Comparison of ENCODE assay signal across 1 cellular context in genomic region chr22:17638182-17638431, GRCh38.
A peak's percentile ranks its signal among the peaks of the same experiment; 100 is the strongest.
TF ChIP-seq lines count a peak whose summit lies in the region.

No MANE protein-coding gene starts in this region.

TF ChIP-seq in HEK293, 187 proteins besides CTCF, POLR2A, EP300 and RAD21 (continued from another document):
- TF ChIP-seq, protein P1, sequence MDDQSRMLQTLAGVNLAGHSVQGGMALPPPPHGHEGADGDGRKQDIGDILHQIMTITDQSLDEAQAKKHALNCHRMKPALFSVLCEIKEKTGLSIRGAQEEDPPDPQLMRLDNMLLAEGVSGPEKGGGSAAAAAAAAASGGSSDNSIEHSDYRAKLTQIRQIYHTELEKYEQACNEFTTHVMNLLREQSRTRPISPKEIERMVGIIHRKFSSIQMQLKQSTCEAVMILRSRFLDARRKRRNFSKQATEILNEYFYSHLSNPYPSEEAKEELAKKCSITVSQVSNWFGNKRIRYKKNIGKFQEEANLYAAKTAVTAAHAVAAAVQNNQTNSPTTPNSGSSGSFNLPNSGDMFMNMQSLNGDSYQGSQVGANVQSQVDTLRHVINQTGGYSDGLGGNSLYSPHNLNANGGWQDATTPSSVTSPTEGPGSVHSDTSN (CRISPR knock-in tag; IDR thresholded peaks at IDR 0.05): no peak
- TF ChIP-seq ZNF394 (tag by site-specific recombination; IDR thresholded peaks at IDR 0.05; ENCODE audit: borderline replicate concordance): no peak
- TF ChIP-seq KLF1 (tag by site-specific recombination; IDR thresholded peaks at IDR 0.05): no peak
- no peak for TF ChIP-seq INSM2 (tag by site-specific recombination; IDR thresholded peaks at IDR 0.05)
- TF ChIP-seq, protein P2, sequence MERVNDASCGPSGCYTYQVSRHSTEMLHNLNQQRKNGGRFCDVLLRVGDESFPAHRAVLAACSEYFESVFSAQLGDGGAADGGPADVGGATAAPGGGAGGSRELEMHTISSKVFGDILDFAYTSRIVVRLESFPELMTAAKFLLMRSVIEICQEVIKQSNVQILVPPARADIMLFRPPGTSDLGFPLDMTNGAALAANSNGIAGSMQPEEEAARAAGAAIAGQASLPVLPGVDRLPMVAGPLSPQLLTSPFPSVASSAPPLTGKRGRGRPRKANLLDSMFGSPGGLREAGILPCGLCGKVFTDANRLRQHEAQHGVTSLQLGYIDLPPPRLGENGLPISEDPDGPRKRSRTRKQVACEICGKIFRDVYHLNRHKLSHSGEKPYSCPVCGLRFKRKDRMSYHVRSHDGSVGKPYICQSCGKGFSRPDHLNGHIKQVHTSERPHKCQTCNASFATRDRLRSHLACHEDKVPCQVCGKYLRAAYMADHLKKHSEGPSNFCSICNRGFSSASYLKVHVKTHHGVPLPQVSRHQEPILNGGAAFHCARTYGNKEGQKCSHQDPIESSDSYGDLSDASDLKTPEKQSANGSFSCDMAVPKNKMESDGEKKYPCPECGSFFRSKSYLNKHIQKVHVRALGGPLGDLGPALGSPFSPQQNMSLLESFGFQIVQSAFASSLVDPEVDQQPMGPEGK (tag by site-specific recombination; IDR thresholded peaks at IDR 0.05): no peak
- no peak for TF ChIP-seq ZBTB26 (tag by site-specific recombination; optimal IDR thresholded peaks at IDR 0.05)
- TF ChIP-seq ELK4 (IDR thresholded peaks at IDR 0.05; ENCODE audit: borderline replicate concordance, low read depth, low read length): no peak
- TF ChIP-seq ZFP69B (tag by site-specific recombination; IDR thresholded peaks at IDR 0.05): 0 out of 2 replicates have a peak, but pooled peaks have one; percentile 11
- no peak for TF ChIP-seq ZNF449 (tag by site-specific recombination; IDR thresholded peaks at IDR 0.05)
- no peak for TF ChIP-seq MYNN (tag by site-specific recombination; IDR thresholded peaks at IDR 0.05; ENCODE audit: borderline replicate concordance)
- TF ChIP-seq ZBTB21 (tag by site-specific recombination; IDR thresholded peaks at IDR 0.05): no peak
- no peak for TF ChIP-seq HOXA7 (CRISPR knock-in tag; IDR thresholded peaks at IDR 0.05; ENCODE audit: borderline replicate concordance)
- TF ChIP-seq ZNF623 (tag by site-specific recombination; IDR thresholded peaks at IDR 0.05): no peak
- TF ChIP-seq ZNF707 (tag by site-specific recombination; IDR thresholded peaks at IDR 0.05): no peak
- no peak for TF ChIP-seq ZNF354C (tag by site-specific recombination; IDR thresholded peaks at IDR 0.05; ENCODE audit: borderline replicate concordance, low read depth)
- TF ChIP-seq ZNF596 (tag by site-specific recombination; IDR thresholded peaks at IDR 0.05): no peak
- no peak for TF ChIP-seq ZNF202 (tag by site-specific recombination; IDR thresholded peaks at IDR 0.05; ENCODE audit: borderline replicate concordance)
- no peak for TF ChIP-seq ZNF629 (tag by site-specific recombination; IDR thresholded peaks at IDR 0.05)
- TF ChIP-seq ZNF266 (tag by site-specific recombination; IDR thresholded peaks at IDR 0.05; ENCODE audit: low read depth): no peak
- TF ChIP-seq ZNF473 (tag by site-specific recombination; IDR thresholded peaks at IDR 0.05): no peak
- no peak for TF ChIP-seq ZNF292 (tag by site-specific recombination; IDR thresholded peaks at IDR 0.05; ENCODE audit: borderline replicate concordance, low read depth)
- no peak for TF ChIP-seq SCRT2 (tag by site-specific recombination; IDR thresholded peaks at IDR 0.05)
- no peak for TF ChIP-seq ZFP3 (tag by site-specific recombination; IDR thresholded peaks at IDR 0.05; ENCODE audit: low read depth)
- no peak for TF ChIP-seq ZNF362 (tag by site-specific recombination; IDR thresholded peaks at IDR 0.05)
- 0 out of 2 replicates have a peak, but pooled peaks have one; percentile 37 for TF ChIP-seq ZNF558 (tag by site-specific recombination; IDR thresholded peaks at IDR 0.05)
- TF ChIP-seq ZNF747 (tag by site-specific recombination; IDR thresholded peaks at IDR 0.05): no peak
